ENCODE assay signal across 8 cellular contexts in genomic region chr1:45499415-45499769, GRCh38. TPM values are rescaled to one million over a fixed set of nuclear protein-coding genes. Genes with fewer than 3 reads are reported as not detected.
DNase-seq lines count a peak whose midpoint lies in the region; ATAC-seq and TF ChIP-seq lines count a peak whose summit lies in the region.

No MANE protein-coding gene starts in this region.

- peak; percentile 3 for ATAC-seq in GM19467 (IDR thresholded peaks at IDR 0.05; ENCODE audit: unreplicated experiment)
- no peak for ATAC-seq in HG02981 (IDR thresholded peaks at IDR 0.05; ENCODE audit: unreplicated experiment)
- no peak for ATAC-seq in HG02870 (IDR thresholded peaks at IDR 0.05; ENCODE audit: unreplicated experiment)

- H4K20me1 ChIP-seq in hepatocyte (ENCODE audit: insufficient read depth, poor library complexity, severe bottlenecking), result no peaks in the 10 kb centered on the region

- WGBS in hepatocyte (ENCODE audit: low lambda C conversion rate, missing lambda C conversion rate), result 9% methylated on average over 7 of the region's 7 CpGs
- 0 to 6% (median 2%) methylated on average over 7 of the region's 7 CpGs for WGBS in spleen, 5 donors

- no peaks in the 10 kb centered on the region for H3K36me3 ChIP-seq in hepatocyte (replicated peaks; ENCODE audit: insufficient read depth, low read depth)
- H3K36me3 ChIP-seq in spleen, result peaks cover 0 to 6% (median 0%) of the 10 kb centered on the region in 6 donors

- H3K4me3 ChIP-seq in AG09309 (ENCODE audit: control insufficient read depth, low read depth, low read length) (peak overlapping the region; percentile 74), WI38 (ENCODE audit: low read depth, low read length) (peak overlapping the region; percentile 70), hepatocyte (peak overlapping the region; percentile 40), spleen (peak overlapping the region; percentile 49 to 81 (median 72))

- no peak for DNase-seq in AG09309 (ENCODE audit: low read depth)
- no peak for DNase-seq in hepatocyte (ENCODE audit: low spot score)
- peak; percentile 79 for DNase-seq in spleen
- DNase-seq in pons (ENCODE audit: low spot score), result no peak

- H3K4me2 ChIP-seq in hepatocyte, result peak overlapping the region; percentile 83

- H2AFZ ChIP-seq in hepatocyte, result peak overlapping the region; percentile 57

- H3K4me1 ChIP-seq in hepatocyte (ENCODE audit: insufficient read depth), result peaks cover 4% of the 10 kb centered on the region
- peaks cover 10 to 35% (median 25%) of the 10 kb centered on the region in 6 donors for H3K4me1 ChIP-seq in spleen

- H3K9me2 ChIP-seq in hepatocyte (replicated peaks; ENCODE audit: insufficient read depth), result no peaks in the 10 kb centered on the region

- no peak for TF ChIP-seq POLR2A in spleen (IDR thresholded peaks at IDR 0.05)

- no peaks in the 10 kb centered on the region for H3K27me3 ChIP-seq in hepatocyte
- no peaks in the 10 kb centered on the region for H3K27me3 ChIP-seq in spleen (replicated peaks in 1 of 7)

- H3K79me2 ChIP-seq in hepatocyte, result peaks cover 3% of the 10 kb centered on the region

- TF ChIP-seq CTCF in AG09309 (IDR thresholded peaks at IDR 0.05; ENCODE audit: control insufficient read depth, insufficient read depth, low read depth, low read length, missing control alignments) (no peak), WI38 (IDR thresholded peaks at IDR 0.05; ENCODE audit: low read depth, low read length) (no peak), hepatocyte (IDR thresholded peaks at IDR 0.05; ENCODE audit: poor library complexity) (no peak), spleen (IDR thresholded peaks at IDR 0.05 in 8 of 11, conservative IDR thresholded peaks at IDR 0.05 in 3 of 11) (no peak)

- no peaks in the 10 kb centered on the region for H3K9me3 ChIP-seq in hepatocyte (ENCODE audit: low read depth)
- H3K9me3 ChIP-seq in spleen, result no peaks in the 10 kb centered on the region

- intact Hi-C loops in spleen (cut with DNase I; ENCODE audit: low total_unique reads), result no loop called here

- H3K27ac ChIP-seq in hepatocyte, result no peak overlapping the region
- peak overlapping the region in 6 of 8 donors; percentile 54 to 83 (median 76) for H3K27ac ChIP-seq in spleen

RNA-seq across cellular contexts. Expression of gene CCDC163, which starts 0.5 kb away (rescaled TPM):
- 0.60 and 1.2 TPM in 2 replicates for total RNA-seq in hepatocyte
- 0.62 and 3.3 TPM in 2 replicates for polyA plus RNA-seq in hepatocyte
- 1 to 10 TPM; 1.1 to 6.1 (median 3.0) TPM for total RNA-seq in spleen
- polyA plus RNA-seq in spleen, result 1 to 10 TPM in 2 of 3 donors, under 1 TPM in 1; 0.83 to 3.1 (median 2.7) TPM

RNA-seq across cellular contexts. Expression of gene MMACHC, which starts 0.7 kb away (rescaled TPM):
- 5.7 and 11.5 TPM in 2 replicates for total RNA-seq in hepatocyte
- 0.86 and 2.2 TPM in 2 replicates for polyA plus RNA-seq in hepatocyte
- 1 to 10 TPM; 1.2 to 5.8 (median 4.7) TPM for total RNA-seq in spleen
- 1 to 10 TPM in 2 of 3 donors, under 1 TPM in 1; 0.65 to 1.9 (median 1.0) TPM for polyA plus RNA-seq in spleen

RNA-seq across cellular contexts. Expression of gene TESK2, which starts 8.4 kb away (rescaled TPM):
- 8.2 and 8.6 TPM in 2 replicates for total RNA-seq in hepatocyte
- 6.2 and 6.4 TPM in 2 replicates for polyA plus RNA-seq in hepatocyte
- 10 to 100 TPM in 3 of 7 donors, 1 to 10 TPM in 4; 7.3 to 11.5 (median 9.5) TPM for total RNA-seq in spleen
- 1 to 10 TPM; 3.2 to 5.7 (median 5.1) TPM for polyA plus RNA-seq in spleen

RNA-seq across cellular contexts. Expression of gene PRDX1, which starts 22.3 kb away (rescaled TPM):
- 523 and 532 TPM in 2 replicates for total RNA-seq in hepatocyte
- 660 and 666 TPM in 2 replicates for polyA plus RNA-seq in hepatocyte
- total RNA-seq in spleen, result 100 to 1,000 TPM; 156 to 265 (median 242) TPM
- 100 to 1,000 TPM; 258 to 457 (median 407) TPM for polyA plus RNA-seq in spleen

RNA-seq across cellular contexts. Expression of gene AKR1A1, which starts 51.2 kb away (rescaled TPM):
- total RNA-seq in hepatocyte (174 and 186 TPM in 2 replicates), spleen (100 to 1,000 TPM in 5 of 7 donors, 10 to 100 TPM in 2; 68.8 to 147 (median 123) TPM)
- polyA plus RNA-seq in hepatocyte (235 and 271 TPM in 2 replicates), spleen (100 to 1,000 TPM; 132 to 150 (median 142) TPM)
